ENCODE assay signal across 10 cellular contexts in the genomic region with DNA sequence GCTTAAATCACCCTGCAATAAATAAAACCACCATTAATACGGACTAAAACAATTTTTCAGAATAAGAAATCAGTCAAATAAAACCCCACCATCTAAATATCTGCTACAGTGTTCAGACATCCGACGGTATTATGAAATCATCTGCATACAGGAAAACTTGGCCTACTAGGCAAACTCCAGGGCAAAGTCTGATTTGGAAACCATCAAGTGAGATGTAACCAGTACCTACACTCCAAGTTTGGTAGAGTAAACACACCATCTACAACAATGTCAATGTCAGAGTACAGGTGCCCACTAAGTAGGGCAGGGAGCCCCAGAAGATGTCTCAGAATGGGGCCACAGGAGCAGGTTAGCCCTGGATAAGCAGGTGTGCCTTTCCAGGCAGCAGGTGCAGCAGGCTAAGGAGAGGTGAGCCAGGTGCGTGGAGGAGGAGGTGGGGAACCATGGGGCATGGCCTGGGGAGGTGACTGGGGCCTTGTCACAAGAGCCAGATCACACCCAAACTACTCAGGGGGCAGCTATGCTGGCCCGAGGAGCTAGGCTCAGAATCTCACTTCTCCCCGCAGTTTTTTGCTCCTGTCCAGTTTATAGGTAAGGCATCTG. TPM values are rescaled to one million over a fixed set of nuclear protein-coding genes. Genes with fewer than 3 reads are reported as not detected.
DNase-seq lines count a peak whose midpoint lies in the region; ATAC-seq and TF ChIP-seq lines count a peak whose summit lies in the region.
"Had no signal": no experiment of that assay in that cellular context is flagged by ENCODE, and none has a peak within 500 bp of the region (broad histone marks: within the 10 kb centered on the region; RNA-seq: fewer than 3 reads in every experiment).

No MANE protein-coding gene starts in this region.

- peaks cover 14% of the 10 kb centered on the region for H3K4me1 Mint-ChIP-seq in endodermal cell

- H3K9ac ChIP-seq in endodermal cell (ENCODE audit: extremely low read depth, low read length, poor library complexity, severe bottlenecking) = no peak overlapping the region

- no peak for TF ChIP-seq CTCF in C4-2B (conservative IDR thresholded peaks at IDR 0.05)
- no peak for TF ChIP-seq CTCF in endodermal cell (conservative IDR thresholded peaks at IDR 0.05)
- TF ChIP-seq CTCF in prostate gland (IDR thresholded peaks at IDR 0.05) = no peak

- peaks cover 26% of the 10 kb centered on the region for H3K36me3 ChIP-seq in endodermal cell (ENCODE audit: control insufficient read depth, insufficient read depth, low read length)
- no peaks in the 10 kb centered on the region for H3K36me3 ChIP-seq in prostate gland

- no peaks in the 10 kb centered on the region for H3K27me3 Mint-ChIP-seq in endodermal cell (ENCODE audit: insufficient read depth)

- no peak for TF ChIP-seq POLR2A in prostate gland (IDR thresholded peaks at IDR 0.05)

- H3K27ac ChIP-seq in C4-2B = peak overlapping the region; percentile 81
- H3K27ac ChIP-seq in endodermal cell (ENCODE audit: low read depth, low read length) = no peak overlapping the region
- peak overlapping the region; percentile 83 to 96 for H3K27ac ChIP-seq in prostate gland

- H3K4me1 ChIP-seq in endodermal cell (ENCODE audit: control insufficient read depth, insufficient read depth, low read length) (peaks cover 10% of the 10 kb centered on the region), prostate gland (replicated peaks) (peaks cover 40% of the 10 kb centered on the region)

- peak overlapping the region; percentile 42 for H3K27ac Mint-ChIP-seq in endodermal cell

- DNase-seq in NCI-H1105 treated with DMSO at 0.1 percent for 48 hours (lab: John Stamatoyannopoulos, UW) = peak; percentile 49
- no peak for DNase-seq in endodermal cell
- no peak for DNase-seq in prostate gland (ENCODE audit: low spot score)
- DNase-seq in dedifferentiated amniotic fluid mesenchymal stem cell (ENCODE audit: extremely low spot score) = no peak
- DNase-seq in effector CD8-positive, alpha-beta T cell (lab: John Stamatoyannopoulos, UW) = no peak
- DNase-seq: activated T-cell treated with anti-CD3 and anti-CD28 coated beads, Interleukin-2, amount 50 U/mL, for 48 hours; NCI-H226 had no signal

- WGBS in endodermal cell (ENCODE audit: insufficient coverage in 1 of 2, insufficient read length in 1 of 2), 2 experiments = 96 to 100% methylated on average over 5 to 6 of the region's 6 CpGs
- 64% methylated on average over 6 of the region's 6 CpGs for WGBS in prostate gland

- ATAC-seq in HG02973 (IDR thresholded peaks at IDR 0.05; ENCODE audit: unreplicated experiment) = no peak
- ATAC-seq in GM21515 (IDR thresholded peaks at IDR 0.05; ENCODE audit: unreplicated experiment) = no peak

- intact Hi-C loops in prostate gland (cut with DNase I) = no loop called here

- peaks cover 5% of the 10 kb centered on the region for H3K36me3 Mint-ChIP-seq in endodermal cell (ENCODE audit: low read depth)

- H3K9me3 ChIP-seq in endodermal cell (ENCODE audit: control insufficient read depth, low read length) = no peaks in the 10 kb centered on the region
- no peaks in the 10 kb centered on the region for H3K9me3 ChIP-seq in prostate gland

- no peak overlapping the region for H3K4me3 Mint-ChIP-seq in endodermal cell

- no peaks in the 10 kb centered on the region for H3K9me3 Mint-ChIP-seq in endodermal cell

- H3K27me3 ChIP-seq in endodermal cell (ENCODE audit: control insufficient read depth, insufficient read depth, low read length, poor library complexity, severe bottlenecking) (no peaks in the 10 kb centered on the region), prostate gland (replicated peaks; ENCODE audit: insufficient read depth) (no peaks in the 10 kb centered on the region)

- H3K4me3 ChIP-seq in endodermal cell (ENCODE audit: low read length) (no peak overlapping the region), prostate gland (no peak overlapping the region)

RNA-seq across cellular contexts. Expression of a gene that starts 59.6 kb away (rescaled TPM):
- total RNA-seq in endodermal cell (100 to 1,000 TPM; 334 to 362 TPM), prostate gland (100 to 1,000 TPM; 139 to 150 TPM)
- polyA plus RNA-seq in endodermal cell (2013, experiment 1 of 2) = 254 TPM
- polyA plus RNA-seq in endodermal cell (2013, experiment 2 of 2) = 240 TPM
